Comparison of ENCODE assay signal across 23 cellular contexts in genomic region chr10:56487746-56488145, GRCh38.
"Had no signal": no experiment of that assay in that cellular context is flagged by ENCODE, and none has a peak within 500 bp of the region (broad histone marks: within the 10 kb centered on the region; RNA-seq: fewer than 3 reads in every experiment).

No MANE protein-coding gene starts in this region.

- H3K4me3 ChIP-seq: coronary artery, dorsolateral prefrontal cortex, esophagus muscularis mucosa, gastrocnemius medialis, heart right ventricle, left ventricle myocardium inferior, lower lobe of right lung, mucosa of descending colon had no signal

- H3K27ac ChIP-seq: coronary artery, dorsolateral prefrontal cortex, esophagus muscularis mucosa, foreskin keratinocyte, gastrocnemius medialis, heart right ventricle, left ventricle myocardium inferior, lower lobe of right lung had no signal

- H3K27me3 ChIP-seq: esophagus muscularis mucosa, foreskin keratinocyte, gastrocnemius medialis, heart right ventricle had no signal

- ATAC-seq: foreskin keratinocyte, gastrocnemius medialis, heart right ventricle, left colon, left lobe of liver, mucosa of descending colon had no signal

- FAIRE-seq: colon, endothelial cell of umbilical vein, islet of Langerhans, keratinocyte had no signal

- H3K36me3 ChIP-seq: esophagus muscularis mucosa, gastrocnemius medialis, heart right ventricle, left ventricle myocardium inferior, lower lobe of right lung had no signal

- H3K9me3 ChIP-seq: esophagus muscularis mucosa, gastrocnemius medialis, lower lobe of right lung, mucosa of descending colon had no signal

- DNase-seq: dermis blood vessel endothelial cell; dorsolateral prefrontal cortex; effector CD4-positive, alpha-beta T cell; effector memory CD4-positive, alpha-beta T cell; foreskin keratinocyte; gastrocnemius medialis; glutamatergic neuron; head of caudate nucleus; heart right ventricle; hippocampal formation; kidney glomerular epithelial cell; left colon; left ventricle myocardium inferior; lower lobe of right lung; mesenchymal stem cell; mucosa of descending colon had no signal

- H3K4me1 ChIP-seq: esophagus muscularis mucosa, foreskin keratinocyte, gastrocnemius medialis, heart right ventricle, left ventricle myocardium inferior, lower lobe of right lung had no signal
